ENCODE assay signal across 21 cellular contexts in the genomic region with DNA sequence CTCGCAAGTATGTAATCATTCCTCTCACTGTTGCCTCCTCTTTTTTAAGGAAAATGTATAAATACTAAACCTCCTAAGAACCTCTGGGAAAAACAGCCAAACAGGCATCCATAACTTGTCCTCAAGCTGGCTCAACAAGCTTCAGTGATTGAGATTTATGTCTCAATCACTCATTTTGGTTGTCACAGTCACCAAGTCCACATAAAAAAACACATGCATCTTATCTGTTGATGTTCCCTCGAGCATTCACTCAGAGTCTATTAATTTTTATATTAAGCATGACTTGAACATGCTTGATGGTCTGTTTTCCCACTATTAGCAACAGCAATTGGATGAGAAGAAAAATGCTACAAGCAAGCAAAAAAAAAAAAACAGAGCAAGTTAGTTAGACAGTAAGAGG.
"Had no signal": no experiment of that assay in that cellular context is flagged by ENCODE, and none has a peak within 500 bp of the region (broad histone marks: within the 10 kb centered on the region; RNA-seq: fewer than 3 reads in every experiment).

No MANE protein-coding gene starts in this region.

- DNase-seq: IMR-90, Karpas-422, KG1, MG63, NCI-H1092 treated with DMSO at 0.1 percent for 48 hours, NCI-H1436, NCI-H187, NCI-H2029, NCI-H2081 treated with DMSO at 0.1 percent for 48 hours, NCI-H2171, NCI-H226, NCI-H446, NCI-H510A, NCI-H524 treated with DMSO at 0.1 percent for 48 hours, NCI-H69, NCI-H774, Right ventricle myocardium superior, RPMI8226, SIG-M5 had no signal

- H3K27ac ChIP-seq: SJSA1 had no signal

- H3K27me3 ChIP-seq: MG63, SJSA1 had no signal

- H3K4me3 ChIP-seq: MG63, SJSA1 had no signal

- H3K36me3 ChIP-seq: MG63, SJSA1 had no signal

- H3K9me3 ChIP-seq: MG63, SJSA1 had no signal

- H3K4me1 ChIP-seq: SJSA1 had no signal

- ATAC-seq: HepG2 had no signal
